In genomic region chr1:182301467-182302198, GRCh38 we compare ENCODE assay signal across 8 cellular contexts.
A peak's percentile ranks its signal among the peaks of the same experiment; 100 is the strongest.
DNase-seq lines count a peak whose midpoint lies in the region; ATAC-seq, FAIRE-seq and TF ChIP-seq lines count a peak whose summit lies in the region.

No MANE protein-coding gene starts in this region.

- TF ChIP-seq CTCF in SK-N-SH (IDR thresholded peaks at IDR 0.05) = no peak

- no peak for FAIRE-seq in urothelium cell line (lab: Jason Lieb, UNC)

- H3K27ac ChIP-seq in SK-N-SH (ENCODE audit: low read depth in 2 of 2, low read length in 1 of 2) = no peak overlapping the region

- H3K27me3 ChIP-seq in SK-N-SH (ENCODE audit: insufficient read depth) = no peaks in the 10 kb centered on the region

- WGBS in SK-N-SH (ENCODE audit: low lambda C conversion rate) = 65% methylated on average over 9 of the region's 9 CpGs

- H3K9me2 ChIP-seq in SK-N-SH = no peaks in the 10 kb centered on the region

- no peaks in the 10 kb centered on the region for H3F3A ChIP-seq in SK-N-SH (replicated peaks; ENCODE audit: insufficient read depth)

- peak; percentile 42 for DNase-seq in DMS53 (lab: John Stamatoyannopoulos, UW)
- peak; percentile 22 to 46 for DNase-seq in Kasumi-1 (lab: John Stamatoyannopoulos, UW)
- DNase-seq in anterior cingulate cortex (lab: John Stamatoyannopoulos, UW) = peak in 38 of 58 donors; percentile 4 to 83 (median 40)
- DNase-seq in islet precursor cell = peak; percentile 70
- DNase-seq in SK-N-SH = no peak
- no peak for DNase-seq in urothelium cell line (ENCODE audit: low spot score)

- no peak overlapping the region for H2AFZ ChIP-seq in SK-N-SH (ENCODE audit: low read depth)

- no peak for TF ChIP-seq RAD21 in SK-N-SH (IDR thresholded peaks at IDR 0.05; ENCODE audit: low read length)

- no peak overlapping the region for H3K9ac ChIP-seq in SK-N-SH

- no peaks in the 10 kb centered on the region for H3K79me2 ChIP-seq in SK-N-SH (ENCODE audit: insufficient read depth)

- no peak overlapping the region for H3K4me2 ChIP-seq in SK-N-SH

- POLR2A ChIA-PET in SK-N-SH (lab: Yijun Ruan, JAX) = no interaction called here

- CTCF ChIA-PET in SK-N-SH (lab: Yijun Ruan, JAX) = interaction anchor here (0.7 to 1.5 kb wide), 2 partner anchors 89 to 158 kb away, joined by 3 read pairs; no protein-coding TSS in a partner anchor

- no peak for TF ChIP-seq EP300 in SK-N-SH (IDR thresholded peaks at IDR 0.05; ENCODE audit: borderline replicate concordance in 1 of 2, low read depth in 1 of 2, low read length in 1 of 2)

- no peaks in the 10 kb centered on the region for H3K9me3 ChIP-seq in SK-N-SH

- ATAC-seq in GM21723 (IDR thresholded peaks at IDR 0.05; ENCODE audit: unreplicated experiment) = no peak
- no peak for ATAC-seq in GM21528 (IDR thresholded peaks at IDR 0.05; ENCODE audit: low FRiP score, unreplicated experiment)

- no peaks in the 10 kb centered on the region for H3K36me3 ChIP-seq in SK-N-SH (replicated peaks in 1 of 2; ENCODE audit: control insufficient read depth in 1 of 2, insufficient read depth in 2 of 2, low read length in 1 of 2)

- peaks cover 0 to 4% of the 10 kb centered on the region in 2 experiments; a peak in 1 of 4 replicates for H3K4me1 ChIP-seq in SK-N-SH (ENCODE audit: control insufficient read depth in 1 of 2, insufficient read depth in 2 of 2, low read depth in 1 of 2, low read length in 1 of 2)

- H4K20me1 ChIP-seq in SK-N-SH (ENCODE audit: insufficient read depth) = no peaks in the 10 kb centered on the region

- no peak overlapping the region for H3K4me3 ChIP-seq in SK-N-SH (ENCODE audit: low read depth in 2 of 2, low read length in 1 of 2)

TF ChIP-seq in SK-N-SH, 30 proteins besides CTCF, POLR2A, EP300 and RAD21:
- TF ChIP-seq NFIC (IDR thresholded peaks at IDR 0.05; ENCODE audit: borderline replicate concordance) (no peak), IRF3 (IDR thresholded peaks at IDR 0.05; ENCODE audit: low read depth, low read length) (no peak), JUND (IDR thresholded peaks at IDR 0.05) (no peak), MXI1 (IDR thresholded peaks at IDR 0.05; ENCODE audit: low read depth, low read length) (no peak)
- TF ChIP-seq, protein P1, sequence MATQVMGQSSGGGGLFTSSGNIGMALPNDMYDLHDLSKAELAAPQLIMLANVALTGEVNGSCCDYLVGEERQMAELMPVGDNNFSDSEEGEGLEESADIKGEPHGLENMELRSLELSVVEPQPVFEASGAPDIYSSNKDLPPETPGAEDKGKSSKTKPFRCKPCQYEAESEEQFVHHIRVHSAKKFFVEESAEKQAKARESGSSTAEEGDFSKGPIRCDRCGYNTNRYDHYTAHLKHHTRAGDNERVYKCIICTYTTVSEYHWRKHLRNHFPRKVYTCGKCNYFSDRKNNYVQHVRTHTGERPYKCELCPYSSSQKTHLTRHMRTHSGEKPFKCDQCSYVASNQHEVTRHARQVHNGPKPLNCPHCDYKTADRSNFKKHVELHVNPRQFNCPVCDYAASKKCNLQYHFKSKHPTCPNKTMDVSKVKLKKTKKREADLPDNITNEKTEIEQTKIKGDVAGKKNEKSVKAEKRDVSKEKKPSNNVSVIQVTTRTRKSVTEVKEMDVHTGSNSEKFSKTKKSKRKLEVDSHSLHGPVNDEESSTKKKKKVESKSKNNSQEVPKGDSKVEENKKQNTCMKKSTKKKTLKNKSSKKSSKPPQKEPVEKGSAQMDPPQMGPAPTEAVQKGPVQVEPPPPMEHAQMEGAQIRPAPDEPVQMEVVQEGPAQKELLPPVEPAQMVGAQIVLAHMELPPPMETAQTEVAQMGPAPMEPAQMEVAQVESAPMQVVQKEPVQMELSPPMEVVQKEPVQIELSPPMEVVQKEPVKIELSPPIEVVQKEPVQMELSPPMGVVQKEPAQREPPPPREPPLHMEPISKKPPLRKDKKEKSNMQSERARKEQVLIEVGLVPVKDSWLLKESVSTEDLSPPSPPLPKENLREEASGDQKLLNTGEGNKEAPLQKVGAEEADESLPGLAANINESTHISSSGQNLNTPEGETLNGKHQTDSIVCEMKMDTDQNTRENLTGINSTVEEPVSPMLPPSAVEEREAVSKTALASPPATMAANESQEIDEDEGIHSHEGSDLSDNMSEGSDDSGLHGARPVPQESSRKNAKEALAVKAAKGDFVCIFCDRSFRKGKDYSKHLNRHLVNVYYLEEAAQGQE (IDR thresholded peaks at IDR 0.05; ENCODE audit: low read depth, low read length) = no peak
- TF ChIP-seq, protein P2, sequence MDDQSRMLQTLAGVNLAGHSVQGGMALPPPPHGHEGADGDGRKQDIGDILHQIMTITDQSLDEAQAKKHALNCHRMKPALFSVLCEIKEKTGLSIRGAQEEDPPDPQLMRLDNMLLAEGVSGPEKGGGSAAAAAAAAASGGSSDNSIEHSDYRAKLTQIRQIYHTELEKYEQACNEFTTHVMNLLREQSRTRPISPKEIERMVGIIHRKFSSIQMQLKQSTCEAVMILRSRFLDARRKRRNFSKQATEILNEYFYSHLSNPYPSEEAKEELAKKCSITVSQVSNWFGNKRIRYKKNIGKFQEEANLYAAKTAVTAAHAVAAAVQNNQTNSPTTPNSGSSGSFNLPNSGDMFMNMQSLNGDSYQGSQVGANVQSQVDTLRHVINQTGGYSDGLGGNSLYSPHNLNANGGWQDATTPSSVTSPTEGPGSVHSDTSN (IDR thresholded peaks at IDR 0.05) = no peak
TF ChIP-seq in SK-N-SH: peak in this region for 0.

Comparison
In these comparisons a context has a peak if more than half of its experiments do, and no peak if none do; other contexts are left out.
1. DNase-seq: peak in DMS53 (single experiment), Kasumi-1 (2 of 2), anterior cingulate cortex (38 of 58) and islet precursor cell (single experiment); none in SK-N-SH (single experiment) and urothelium cell line (single experiment).